Comparison of ENCODE assay signal across 11 cellular contexts in the genomic region with DNA sequence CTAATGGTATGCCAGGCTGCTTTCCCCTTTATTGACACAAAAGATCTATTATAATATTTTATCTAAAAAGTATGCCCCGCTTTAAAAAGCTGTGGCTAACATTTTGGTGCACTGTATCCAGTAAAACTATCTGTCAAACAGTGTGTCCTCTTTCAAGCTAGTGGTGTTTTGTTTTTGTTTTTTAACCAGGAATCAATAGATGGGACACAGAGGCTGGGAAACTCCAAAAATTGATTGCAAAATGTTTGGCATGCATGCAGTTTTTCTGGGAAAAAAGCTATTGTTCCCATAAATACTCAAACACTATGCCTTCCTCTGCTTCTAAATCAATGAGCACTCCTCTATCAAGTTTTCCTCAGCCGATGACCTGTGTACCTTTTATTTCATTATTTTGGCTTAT. TPM values are rescaled to one million over a fixed set of nuclear protein-coding genes. Genes with fewer than 3 reads are reported as not detected.
"Had no signal": no experiment of that assay in that cellular context is flagged by ENCODE, and none has a peak within 500 bp of the region (broad histone marks: within the 10 kb centered on the region; RNA-seq: fewer than 3 reads in every experiment).

No MANE protein-coding gene starts in this region.

- H3K9me3 ChIP-seq: HAP-1 had no signal

- H3K36me3 ChIP-seq: HAP-1 had no signal

- ATAC-seq: GM23338, HCT116 had no signal

- H3K9ac ChIP-seq: GM23248 had no signal

- H2AFZ ChIP-seq: GM23248, GM23338 had no signal

- H3K27ac ChIP-seq: GM23248 had no signal

- H3K4me2 ChIP-seq: GM23338 had no signal

- H3K4me3 ChIP-seq: GM23248, GM23338, HAP-1 had no signal

- H3K4me1 ChIP-seq: HAP-1 had no signal

- FAIRE-seq: H1, H54 had no signal

- DNase-seq: GM23248, GOT3, H7, H9, HCEC 1CT, HFFc6 had no signal

RNA-seq across cellular contexts. Expression of a gene that starts 34.3 kb away (rescaled TPM):
- total RNA-seq: GM23248 had no signal
